8 cellular contexts compared by ENCODE assay signal in the genomic region with DNA sequence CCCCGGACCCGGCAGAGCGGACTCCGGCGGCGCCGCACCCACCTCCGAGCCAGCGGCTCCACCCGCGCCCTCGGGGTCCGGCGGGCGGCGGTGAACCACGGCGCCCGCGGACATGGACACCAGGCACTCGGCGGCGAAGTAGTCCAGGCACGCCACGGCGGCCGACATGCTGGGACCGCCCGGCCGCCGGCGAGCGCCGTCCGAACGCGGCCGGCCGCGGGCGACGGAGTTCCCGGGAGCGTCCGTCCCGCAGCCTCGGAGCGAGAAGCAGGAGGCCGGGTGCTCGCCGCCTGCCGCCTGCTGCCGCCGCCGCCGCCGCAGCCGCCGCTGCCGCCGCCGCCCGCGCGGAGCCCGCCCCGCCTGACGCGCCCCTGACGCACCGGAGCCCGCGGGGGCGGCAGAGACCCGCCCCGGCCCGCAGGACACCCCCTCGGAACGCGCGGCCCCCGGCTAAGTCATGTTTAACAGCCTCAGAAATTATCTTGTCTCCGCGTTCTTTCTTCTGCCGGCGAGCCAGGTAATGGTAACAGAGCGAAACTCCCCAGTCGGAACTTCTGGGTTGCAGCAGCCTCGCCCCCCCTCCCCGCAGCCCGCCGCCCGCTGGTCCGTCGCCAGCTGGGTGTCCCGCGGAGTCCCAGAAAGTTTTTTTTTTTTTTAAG. TPM values are rescaled to one million over a fixed set of nuclear protein-coding genes. Genes with fewer than 3 reads are reported as not detected.
A peak's percentile ranks its signal among the peaks of the same experiment; 100 is the strongest.
DNase-seq lines count a peak whose midpoint lies in the region; ATAC-seq and TF ChIP-seq lines count a peak whose summit lies in the region.

A gene (minus strand): TSS at position 342 of the 659 bp plus-strand sequence. CDS start 174 bp downstream, at position 168.

- intact Hi-C loops in breast epithelium (cut with DNase I; ENCODE audit: low total_unique reads) = no loop called here
- intact Hi-C loops in MCF 10A (cut with micrococcal nuclease) = no loop called here
- intact Hi-C loops in Panc1 (cut with micrococcal nuclease; ENCODE audit: unreplicated experiment) = loop anchor here (10.0 kb wide), 1 partner anchor 101 kb away; no protein-coding TSS in a partner anchor
- intact Hi-C loops in adrenal gland (cut with DNase I) = no loop called here

- DNase-seq in breast epithelium (ENCODE audit: low spot score in 2 of 2) (no peak), MCF 10A (ENCODE audit: unreplicated experiment) (no peak), Panc1 (ENCODE audit: low read depth, low spot score) (no peak), adrenal gland (peak; percentile 69 to 78 (median 76)), iris pigment epithelial cell (ENCODE audit: low read depth) (peak; percentile 8)
- peak; percentile 6 to 28 (median 11) for DNase-seq in stimulated activated CD4-positive, alpha-beta T cell treated with anti-CD3 and anti-CD28 coated beads, TNF-alpha, amount 100 ng/mL, for 24 hours (ENCODE audit: low read depth in 3 of 3)

- TF ChIP-seq POLR2A in breast epithelium (IDR thresholded peaks at IDR 0.05) (no peak), adrenal gland (IDR thresholded peaks at IDR 0.05) (peak in 1 of 2 donors; percentile 34)

- no peak within 1 kb of the TSS for H3K27ac Mint-ChIP-seq in MCF 10A (ENCODE audit: low read depth, unreplicated experiment)

- POLR2A ChIA-PET in MCF 10A (lab: Yijun Ruan, JAX) (no interaction called here), Panc1 (lab: Charles Lee) (no interaction called here)

- H3K36me3 ChIP-seq in breast epithelium (no peaks in the 10 kb centered on the region), Panc1 (ENCODE audit: control insufficient read depth, insufficient read depth, low read length) (no peaks in the 10 kb centered on the region), adrenal gland (replicated peaks in 1 of 2) (no peaks in the 10 kb centered on the region)

- 0 to 6% (median 3%) methylated on average over 13 to 97 of the region's 97 CpGs for WGBS in adrenal gland, 4 donors

- H3K36me3 Mint-ChIP-seq in MCF 10A (ENCODE audit: insufficient read depth, unreplicated experiment) = no peaks in the 10 kb centered on the region

- ATAC-seq in Panc1 (peak; percentile 85), GM18519 (IDR thresholded peaks at IDR 0.05; ENCODE audit: low FRiP score, unreplicated experiment) (no peak), GM18870 (IDR thresholded peaks at IDR 0.05; ENCODE audit: unreplicated experiment) (no peak)

- in situ Hi-C loops in Panc1 (cut with HindIII; ENCODE audit: low pct_unique_long_range_greater_than_20kb, low sequenced_read_pairs) = no loop called here

- peaks cover 24 to 43% of the 10 kb centered on the region in 2 donors for H3K9me3 ChIP-seq in breast epithelium
- no peaks in the 10 kb centered on the region for H3K9me3 ChIP-seq in Panc1 (ENCODE audit: control insufficient read depth, insufficient read depth, low read depth, low read length)
- peaks cover 0 to 17% (median 0%) of the 10 kb centered on the region in 3 donors for H3K9me3 ChIP-seq in adrenal gland (replicated peaks in 1 of 3)

- no peaks in the 10 kb centered on the region for H3K4me1 ChIP-seq in breast epithelium
- peaks cover 3% of the 10 kb centered on the region; the same call in 1 of the 2 replicates for H3K4me1 ChIP-seq in Panc1 (ENCODE audit: control insufficient read depth, insufficient read depth, low read length)
- H3K4me1 ChIP-seq in adrenal gland (replicated peaks in 1 of 2) = peaks cover 0 to 10% of the 10 kb centered on the region in 2 donors

- CTCF ChIA-PET in MCF 10A (lab: Yijun Ruan, JAX) (no interaction called here), Panc1 (lab: Charles Lee) (interaction anchor here (0.7 to 1.0 kb wide), 2 partner anchors 23 to 24 kb away, joined by 4 to 6 read pairs; no protein-coding TSS in a partner anchor)

- no peaks in the 10 kb centered on the region for H3K9me3 Mint-ChIP-seq in MCF 10A (ENCODE audit: unreplicated experiment)

- H3K4me3 ChIP-seq in breast epithelium (peak within 1 kb of the TSS; percentile 50 to 66 (median 52)), Panc1 (ENCODE audit: low read depth in 2 of 2, low read length in 2 of 2) (peak within 1 kb of the TSS; percentile 56 to 63), adrenal gland (peak within 1 kb of the TSS; percentile 6 to 84 (median 44))

- no peak within 1 kb of the TSS for H3K4me3 Mint-ChIP-seq in MCF 10A (ENCODE audit: unreplicated experiment)

- H3K27me3 Mint-ChIP-seq in MCF 10A (ENCODE audit: insufficient read depth, unreplicated experiment) = peaks cover 83% of the 10 kb centered on the region

- H3K4me1 Mint-ChIP-seq in MCF 10A (ENCODE audit: insufficient read depth, unreplicated experiment) = no peaks in the 10 kb centered on the region

- H3K27me3 ChIP-seq in breast epithelium (peaks cover 3 to 77% of the 10 kb centered on the region in 2 donors), Panc1 (ENCODE audit: control insufficient read depth, insufficient read depth, low read length) (peaks cover 41% of the 10 kb centered on the region), adrenal gland (peaks cover 8% of the 10 kb centered on the region)

- BruUV-seq in MCF 10A (replicated peaks; lab: Mats Ljungman, UMichigan) = no TSS peak
- no TSS peak for BruUV-seq in Panc1 (replicated peaks; lab: Mats Ljungman, UMichigan)

- TF ChIP-seq CTCF in breast epithelium (IDR thresholded peaks at IDR 0.05) (no peak), MCF 10A (IDR thresholded peaks at IDR 0.05; ENCODE audit: unreplicated experiment) (no peak), Panc1 (IDR thresholded peaks at IDR 0.05) (peak; percentile 42), adrenal gland (IDR thresholded peaks at IDR 0.05) (no peak)

- H3K27ac ChIP-seq in breast epithelium (peak within 1 kb of the TSS in 1 of 2 donors; percentile 45), Panc1 (ENCODE audit: low read length) (no peak within 1 kb of the TSS), adrenal gland (peak within 1 kb of the TSS; percentile 75 to 94 (median 86))

RNA-seq across cellular contexts. Expression of the gene that starts here (rescaled TPM):
- total RNA-seq in breast epithelium (under 1 TPM in 2 of 3 donors, not detected in 1; 0.15 to 0.80 TPM), MCF 10A (2022) (not detected in 2 replicates), Panc1 (2021; ENCODE audit: unreplicated experiment) (0.39 TPM), adrenal gland (1 to 10 TPM in 7 of 8 donors, under 1 TPM in 1; 0.66 to 3.2 (median 1.7) TPM)
- 0.27 TPM for polyA plus RNA-seq in Panc1 (2012; ENCODE audit: insufficient read length)
- under 1 TPM; 0.44 to 0.54 (median 0.48) TPM for polyA plus RNA-seq in adrenal gland

Comparison
In these comparisons a context has a peak if more than half of its experiments do, and no peak if none do; other contexts are left out.
1. Peak in ATAC-seq and H3K4me3 ChIP-seq in Panc1; RNA of the gene not detected or under 1 TPM.
2. DNase-seq: peak in adrenal gland (7 of 7), iris pigment epithelial cell (single experiment) and stimulated activated CD4-positive, alpha-beta T cell treated with anti-CD3 and anti-CD28 coated beads, TNF-alpha, amount 100 ng/mL, for 24 hours (3 of 3); none in breast epithelium (0 of 2), MCF 10A (single experiment) and Panc1 (single experiment).
3. Peak in every context shown above with its lines, with median percentiles within 50 percentile points of each other: H3K4me3 ChIP-seq.